ENCODE assay signal across 11 cellular contexts in genomic region chr17:60163108-60163784, GRCh38. TPM values are rescaled to one million over a fixed set of nuclear protein-coding genes. Genes with fewer than 3 reads are reported as not detected.
DNase-seq lines count a peak whose midpoint lies in the region; ATAC-seq and TF ChIP-seq lines count a peak whose summit lies in the region.
"Had no signal": no experiment of that assay in that cellular context is flagged by ENCODE, and none has a peak within 500 bp of the region (broad histone marks: within the 10 kb centered on the region; RNA-seq: fewer than 3 reads in every experiment).

No MANE protein-coding gene starts in this region.

- no peak for TF ChIP-seq CTCF in WTC11 (IDR thresholded peaks at IDR 0.05)
- no peak for TF ChIP-seq CTCF in prostate gland (IDR thresholded peaks at IDR 0.05)

- peaks cover 59% of the 10 kb centered on the region for H3K4me1 Mint-ChIP-seq in WTC11
- peaks cover 0 to 1% of the 10 kb centered on the region in 2 donors for H3K4me1 Mint-ChIP-seq in immature natural killer cell

- POLR2A ChIA-PET in WTC11 (lab: Charles Lee), result no interaction called here

- H3K27ac ChIP-seq in prostate gland, result peak overlapping the region in 1 of 2 donors; percentile 23

- H3K4me1 ChIP-seq in prostate gland (replicated peaks), result no peaks in the 10 kb centered on the region

- H3K27me3 Mint-ChIP-seq in WTC11 (ENCODE audit: low read depth), result no peaks in the 10 kb centered on the region
- peaks cover 4 to 10% (median 4%) of the 10 kb centered on the region in 3 donors for H3K27me3 Mint-ChIP-seq in immature natural killer cell (ENCODE audit: low read depth in 3 of 3)

- TF ChIP-seq POLR2A in prostate gland (IDR thresholded peaks at IDR 0.05), result no peak

- no peaks in the 10 kb centered on the region for H3K9me3 Mint-ChIP-seq in WTC11
- no peaks in the 10 kb centered on the region for H3K9me3 Mint-ChIP-seq in immature natural killer cell
- H3K9me3 Mint-ChIP-seq: T-cell had no signal

- CTCF ChIA-PET in WTC11 (lab: Charles Lee), result interaction anchor here (0.7 to 1.6 kb wide), 7 partner anchors 8 to 474 kb away, joined by 3 to 8 read pairs (median 5); partner anchors contain the start of gene CA4

- 60% methylated on average over 20 of the region's 20 CpGs for WGBS in prostate gland

- no peaks in the 10 kb centered on the region for H3K9me3 ChIP-seq in prostate gland

- peaks cover 2% of the 10 kb centered on the region for H3K27me3 ChIP-seq in prostate gland (replicated peaks; ENCODE audit: insufficient read depth)

- peak; percentile 60 for DNase-seq in D341Med (ENCODE audit: low spot score)
- peak; percentile 68 for DNase-seq in HuH-7 (ENCODE audit: low spot score)
- no peak for DNase-seq in WTC11 (ENCODE audit: low spot score)
- peak; percentile 72 for DNase-seq in mesenteric fat pad (ENCODE audit: low spot score)
- no peak for DNase-seq in immature natural killer cell
- DNase-seq in prostate gland (ENCODE audit: low spot score), result no peak
- DNase-seq: NCI-H2107; stimulated activated naive CD4-positive, alpha-beta T cell; T-cell had no signal

- H3K36me3 ChIP-seq in prostate gland, result no peaks in the 10 kb centered on the region

- intact Hi-C loops in prostate gland (cut with DNase I), result no loop called here

- H3K36me3 Mint-ChIP-seq in WTC11 (no peaks in the 10 kb centered on the region), immature natural killer cell (no peaks in the 10 kb centered on the region)
- H3K36me3 Mint-ChIP-seq: T-cell had no signal

- ATAC-seq in WTC11 (peak; percentile 27), HG03095 (IDR thresholded peaks at IDR 0.05; ENCODE audit: unreplicated experiment) (no peak)
- no peak for ATAC-seq in activated CD4-positive, CD25-positive, alpha-beta regulatory T cell treated with anti-CD3 and anti-CD28 coated beads, Interleukin-2, amount 50 U/mL, for 24 hours
- ATAC-seq: T-cell had no signal

- H3K4me3 Mint-ChIP-seq in WTC11 (no peak overlapping the region), immature natural killer cell (no peak overlapping the region)
- H3K4me3 Mint-ChIP-seq: T-cell had no signal

- no peak overlapping the region for H3K4me3 ChIP-seq in prostate gland

- peak overlapping the region; percentile 65; the same call in 1 of the 2 replicates for H3K27ac Mint-ChIP-seq in WTC11
- H3K27ac Mint-ChIP-seq in immature natural killer cell, result no peak overlapping the region
- H3K27ac Mint-ChIP-seq: T-cell had no signal

TF ChIP-seq in WTC11, 78 proteins besides CTCF, POLR2A, EP300 and RAD21:
- TF ChIP-seq ZNF121 (CRISPR knock-in tag; IDR thresholded peaks at IDR 0.05), result peak; percentile 61; the same call in 1 of the 2 replicates
- no peak for TF ChIP-seq IRF1 (CRISPR knock-in tag; IDR thresholded peaks at IDR 0.05)

RNA-seq across cellular contexts. Expression of gene CA4, which starts 13.5 kb away (rescaled TPM):
- total RNA-seq in WTC11 (2021) (5.4 to 6.7 TPM (median 6.2 TPM) in 3 replicates), mesenteric fat pad (100 TPM), prostate gland (1 to 10 TPM in 1 of 2 donors, under 1 TPM in 1; 0.96 to 4.7 TPM)
- not detected for polyA plus RNA-seq in immature natural killer cell
- total RNA-seq: T-cell had no signal

Comparison
In these comparisons a context has a peak if more than half of its experiments do, and no peak if none do; other contexts are left out.
1. DNase-seq: peak in D341Med (single experiment), HuH-7 (single experiment) and mesenteric fat pad (single experiment); none in WTC11 (single experiment), immature natural killer cell (0 of 3) and prostate gland (single experiment).
2. RNA of gene CA4, which starts 13.5 kb away (total RNA-seq): 100 TPM in mesenteric fat pad (single experiment); 5.4 to 6.7 TPM in WTC11 and 0.96 to 4.7 TPM in prostate gland; every median in the first group is over 10 times any median in the second.